ENCODE assay signal across 15 cellular contexts in the genomic region with DNA sequence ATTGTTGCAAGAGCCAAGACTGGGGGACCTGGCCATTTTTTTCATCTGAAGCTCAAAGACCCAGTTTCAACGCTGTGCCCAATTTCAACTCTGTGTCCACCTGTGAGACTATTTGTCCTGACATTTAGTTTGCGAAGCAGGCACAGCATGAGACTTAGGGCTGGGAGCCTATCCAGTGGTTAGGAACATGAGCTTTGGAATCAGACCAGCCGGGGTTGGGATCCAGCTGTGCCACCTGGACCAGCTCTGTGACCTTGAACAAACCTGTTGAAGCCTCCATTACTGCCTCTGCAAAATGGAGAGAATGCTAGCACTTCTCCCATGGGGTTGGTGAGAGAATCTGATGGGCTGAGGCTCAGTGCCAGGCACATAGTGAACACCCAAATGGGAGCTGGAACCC.
A peak's percentile ranks its signal among the peaks of the same experiment; 100 is the strongest.
DNase-seq lines count a peak whose midpoint lies in the region; ATAC-seq and TF ChIP-seq lines count a peak whose summit lies in the region.
"Had no signal": no experiment of that assay in that cellular context is flagged by ENCODE, and none has a peak within 500 bp of the region (broad histone marks: within the 10 kb centered on the region; RNA-seq: fewer than 3 reads in every experiment).

No MANE protein-coding gene starts in this region.

- no peak for ATAC-seq in lower lobe of right lung
- no peak for ATAC-seq in thoracic aorta (ENCODE audit: insufficient number of reproducible peaks, low FRiP score, low read depth)
- no peak for ATAC-seq in HG03196 (IDR thresholded peaks at IDR 0.05; ENCODE audit: unreplicated experiment)
- ATAC-seq in GM18498 (IDR thresholded peaks at IDR 0.05; ENCODE audit: unreplicated experiment): no peak
- ATAC-seq: left lobe of liver had no signal

- DNase-seq in LNCaP clone FGC (ENCODE audit: low read depth): peak; percentile 14
- no peak for DNase-seq in chondrocyte (ENCODE audit: low spot score)
- DNase-seq in lower lobe of right lung: no peak
- no peak for DNase-seq in thoracic aorta (ENCODE audit: low spot score)
- no peak for DNase-seq in NOMO-1 treated with dmso at 0.1 percent for 144 hours (lab: John Stamatoyannopoulos, UW; ENCODE audit: unreplicated experiment)
- DNase-seq: activated CD4-positive, alpha-beta T cell treated with anti-CD3 and anti-CD28 coated beads, Interleukin-2, amount 50 U/mL, for 4 hours; activated T-cell treated with anti-CD3 and anti-CD28 coated beads, Interleukin-2, amount 50 U/mL, for 48 hours; naive B cell; NCI-H1105 treated with DMSO at 0.1 percent for 48 hours; SJCRH30; stimulated activated CD4-positive, alpha-beta T cell treated with anti-CD3 and anti-CD28 coated beads, Interleukin-4, amount 100 ng/mL, for 24 hours had no signal

- H3K27me3 ChIP-seq in lower lobe of right lung (ENCODE audit: low read depth) (no peaks in the 10 kb centered on the region), thoracic aorta (replicated peaks; ENCODE audit: insufficient read depth) (no peaks in the 10 kb centered on the region)
- H3K27me3 ChIP-seq: SJCRH30 had no signal

- no peaks in the 10 kb centered on the region for H3K27me3 Mint-ChIP-seq in chondrocyte (ENCODE audit: low read depth)

- TF ChIP-seq CTCF in LNCaP clone FGC (IDR thresholded peaks at IDR 0.05; ENCODE audit: control insufficient read depth, extremely low read depth, insufficient read depth): no peak
- TF ChIP-seq CTCF in chondrocyte (IDR thresholded peaks at IDR 0.05): no peak
- no peak for TF ChIP-seq CTCF in lower lobe of right lung (IDR thresholded peaks at IDR 0.05)
- no peak for TF ChIP-seq CTCF in thoracic aorta (IDR thresholded peaks at IDR 0.05)

- intact Hi-C loops in lower lobe of right lung (cut with DNase I): no loop called here

- peak overlapping the region; percentile 93 for H3K27ac Mint-ChIP-seq in chondrocyte (ENCODE audit: unreplicated experiment)

- H3K4me3 Mint-ChIP-seq in chondrocyte (ENCODE audit: unreplicated experiment): peak overlapping the region; percentile 70
- H3K4me3 Mint-ChIP-seq: naive B cell had no signal

- H3K4me1 ChIP-seq in lower lobe of right lung: peaks cover 49% of the 10 kb centered on the region
- H3K4me1 ChIP-seq in thoracic aorta (ENCODE audit: control insufficient read depth in 1 of 2, low read depth in 2 of 2): peaks cover 49 to 72% of the 10 kb centered on the region in 2 donors

- H3K9me3 ChIP-seq in lower lobe of right lung (no peaks in the 10 kb centered on the region), thoracic aorta (no peaks in the 10 kb centered on the region)
- H3K9me3 ChIP-seq: SJCRH30 had no signal

- H3K27ac ChIP-seq in lower lobe of right lung (peak overlapping the region; percentile 88), thoracic aorta (peak overlapping the region; percentile 91 to 97)
- H3K27ac ChIP-seq: C4-2B, SJCRH30 had no signal

- H3K36me3 ChIP-seq in lower lobe of right lung: no peaks in the 10 kb centered on the region
- H3K36me3 ChIP-seq in thoracic aorta: no peaks in the 10 kb centered on the region
- H3K36me3 ChIP-seq: SJCRH30 had no signal

- H3K9me3 Mint-ChIP-seq in chondrocyte (ENCODE audit: low read depth): no peaks in the 10 kb centered on the region

- H3K36me3 Mint-ChIP-seq in chondrocyte (ENCODE audit: low read depth): no peaks in the 10 kb centered on the region
- H3K36me3 Mint-ChIP-seq: naive B cell had no signal

- H3K4me1 Mint-ChIP-seq in chondrocyte (ENCODE audit: low read depth): peaks cover 88% of the 10 kb centered on the region
- H3K4me1 Mint-ChIP-seq: naive B cell had no signal

- H3K4me3 ChIP-seq in LNCaP clone FGC (ENCODE audit: low read depth, low read length): no peak overlapping the region
- H3K4me3 ChIP-seq in lower lobe of right lung: peak overlapping the region; percentile 37
- peak overlapping the region; percentile 68 for H3K4me3 ChIP-seq in thoracic aorta
